27 cellular contexts compared by ENCODE assay signal in the genomic region with DNA sequence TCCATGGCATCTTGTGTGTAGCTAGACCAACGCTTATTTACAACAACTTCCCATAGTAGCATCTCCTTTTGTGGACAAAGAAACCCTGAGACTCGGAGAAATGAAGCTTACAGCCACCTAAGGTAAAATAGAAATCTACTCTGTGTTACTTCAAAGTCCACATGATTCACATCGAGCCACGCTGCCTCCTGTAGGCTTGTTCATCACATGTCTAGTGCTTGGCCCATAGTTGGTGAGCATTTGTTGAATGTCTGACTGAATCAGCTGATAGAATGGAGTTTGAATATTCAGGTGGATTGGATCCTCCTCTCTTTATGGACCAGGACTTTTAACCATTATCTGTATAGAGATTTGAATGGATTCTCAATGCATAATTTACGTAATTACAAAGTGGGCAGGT.
"Had no signal": no experiment of that assay in that cellular context is flagged by ENCODE, and none has a peak within 500 bp of the region (broad histone marks: within the 10 kb centered on the region; RNA-seq: fewer than 3 reads in every experiment).

No MANE protein-coding gene starts in this region.

- H3K27ac ChIP-seq: hepatocyte, left lung, ovary, right atrium auricular region, testis, thyroid gland, transverse colon, upper lobe of left lung, vagina had no signal

- H3K36me3 ChIP-seq: left lung, ovary, right atrium auricular region, right lobe of liver, thyroid gland, transverse colon, upper lobe of left lung, vagina had no signal

- DNase-seq: kidney glomerular epithelial cell; left cardiac atrium; left lung; mesendoderm; midbrain; mucosa of descending colon; naive thymus-derived CD4-positive, alpha-beta T cell; ovary; right lobe of liver; stimulated activated CD4-positive, alpha-beta T cell treated with anti-CD3 and anti-CD28 coated beads, Interleukin-1b, Interleukin-23, amount 100 ng/mL, for 48 hours; stimulated activated CD4-positive, alpha-beta T cell treated with anti-CD3 and anti-CD28 coated beads, Interleukin-2, amount 100 ng/mL, for 48 hours; stimulated activated CD4-positive, alpha-beta T cell treated with anti-CD3 and anti-CD28 coated beads, Interleukin-4, amount 100 ng/mL, for 4 hours; stimulated activated CD8-positive, alpha-beta memory T cell treated with anti-CD3 and anti-CD28 coated beads, Interleukin-4, amount 100 ng/mL, for 48 hours; stimulated activated naive CD4-positive, alpha-beta T cell treated with Interleukin-2 at 50 U/mL for 16 hours; stimulated activated naive CD8-positive, alpha-beta T cell treated with anti-CD3 and anti-CD28 coated beads, Interleukin-15, amount 100 ng/mL, for 72 hours; testis; thyroid gland; transverse colon; upper lobe of left lung had no signal

- H3K4me3 Mint-ChIP-seq: naive thymus-derived CD4-positive, alpha-beta T cell; natural killer cell treated with Interleukin-12 subunit alpha and Interleukin-12 subunit beta and Interleukin-15 and Interleukin-18, amount 100 ng/mL, for 72 hours; stimulated activated memory B cell treated with anti-CD40 and anti-IgM and Interleukin-4, amounts not matched to agents 10 μg/mL and 1 μg/mL and 100 μg/mL, for 72 hours; stimulated activated naive CD8-positive, alpha-beta T cell treated with anti-CD3 and anti-CD28 coated beads, Interleukin-15, amount 100 ng/mL, for 72 hours had no signal

- H3K79me2 ChIP-seq: hepatocyte had no signal

- H3K4me1 ChIP-seq: left lung, right atrium auricular region, testis, transverse colon, upper lobe of left lung had no signal

- H3K4me3 ChIP-seq: hepatocyte, left lung, lung, mucosa of descending colon, ovary, right atrium auricular region, right lobe of liver, smooth muscle cell, testis, thyroid gland, transverse colon, upper lobe of left lung, vagina had no signal

- H2AFZ ChIP-seq: hepatocyte had no signal

- H3K36me3 Mint-ChIP-seq: naive thymus-derived CD4-positive, alpha-beta T cell; natural killer cell treated with Interleukin-12 subunit alpha and Interleukin-12 subunit beta and Interleukin-15 and Interleukin-18, amount 100 ng/mL, for 72 hours; stimulated activated memory B cell treated with anti-CD40 and anti-IgM and Interleukin-4, amounts not matched to agents 10 μg/mL and 1 μg/mL and 100 μg/mL, for 72 hours had no signal

- H3K27me3 Mint-ChIP-seq: progenitor cell of endocrine pancreas had no signal

- H3K27ac Mint-ChIP-seq: naive thymus-derived CD4-positive, alpha-beta T cell; natural killer cell treated with Interleukin-12 subunit alpha and Interleukin-12 subunit beta and Interleukin-15 and Interleukin-18, amount 100 ng/mL, for 72 hours; progenitor cell of endocrine pancreas; stimulated activated memory B cell treated with anti-CD40 and anti-IgM and Interleukin-4, amounts not matched to agents 10 μg/mL and 1 μg/mL and 100 μg/mL, for 72 hours; stimulated activated naive CD8-positive, alpha-beta T cell treated with anti-CD3 and anti-CD28 coated beads, Interleukin-15, amount 100 ng/mL, for 72 hours had no signal

- H3K9me3 Mint-ChIP-seq: naive thymus-derived CD4-positive, alpha-beta T cell; natural killer cell treated with Interleukin-12 subunit alpha and Interleukin-12 subunit beta and Interleukin-15 and Interleukin-18, amount 100 ng/mL, for 72 hours; stimulated activated memory B cell treated with anti-CD40 and anti-IgM and Interleukin-4, amounts not matched to agents 10 μg/mL and 1 μg/mL and 100 μg/mL, for 72 hours; stimulated activated naive CD8-positive, alpha-beta T cell treated with anti-CD3 and anti-CD28 coated beads, Interleukin-15, amount 100 ng/mL, for 72 hours had no signal

- H3K4me2 ChIP-seq: hepatocyte, smooth muscle cell had no signal

- H3K9me3 ChIP-seq: left lung, mucosa of descending colon, ovary, right atrium auricular region, right lobe of liver, testis, thyroid gland, transverse colon, upper lobe of left lung, vagina had no signal

- ATAC-seq: left cardiac atrium; left lung; mucosa of descending colon; naive thymus-derived CD4-positive, alpha-beta T cell; natural killer cell treated with Interleukin-12 subunit alpha and Interleukin-12 subunit beta and Interleukin-15 and Interleukin-18, amount 100 ng/mL, for 72 hours; stimulated activated memory B cell treated with anti-CD40 and anti-IgM and Interleukin-4, amounts not matched to agents 10 μg/mL and 1 μg/mL and 100 μg/mL, for 72 hours; stimulated activated naive CD8-positive, alpha-beta T cell treated with anti-CD3 and anti-CD28 coated beads, Interleukin-15, amount 100 ng/mL, for 72 hours had no signal

- H3K27me3 ChIP-seq: hepatocyte, ovary, right atrium auricular region, right lobe of liver, testis, thyroid gland, transverse colon, upper lobe of left lung, vagina had no signal
